In the genomic region with DNA sequence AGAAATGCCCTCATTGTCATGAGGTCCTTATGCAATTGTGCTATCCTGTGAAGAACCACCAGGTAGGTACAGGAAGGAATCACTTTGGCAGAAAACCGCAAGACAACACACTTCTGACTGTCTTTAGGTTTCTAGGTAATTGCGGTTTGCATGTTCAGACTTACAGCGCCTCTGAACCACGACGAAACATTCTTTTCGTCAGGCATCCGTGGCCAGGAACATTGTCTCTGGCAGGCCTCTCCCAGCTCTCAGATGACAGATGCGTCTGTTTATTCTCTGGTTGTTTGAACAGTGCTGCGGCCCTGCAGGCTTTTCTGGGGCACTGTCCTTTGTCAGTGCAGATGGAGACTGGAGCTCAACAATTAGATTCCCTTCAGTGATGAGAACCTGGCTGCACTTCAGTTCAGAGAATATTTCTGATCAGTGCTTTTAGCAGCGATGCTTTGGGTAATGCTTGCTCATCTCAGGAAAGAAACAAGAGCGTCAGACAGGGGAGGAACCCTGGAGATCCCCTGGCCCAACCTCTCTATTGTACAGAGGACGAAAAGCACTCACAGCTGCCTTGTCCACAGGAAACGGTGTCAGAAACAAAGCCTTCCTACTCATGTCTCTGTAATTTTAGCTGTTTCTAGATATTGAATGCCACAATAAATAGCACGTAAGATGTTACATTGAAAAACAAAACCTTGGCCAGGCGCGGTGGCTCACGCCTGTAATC, we compare ENCODE assay signal across 8 cellular contexts.
DNase-seq lines count a peak whose midpoint lies in the region; ATAC-seq and TF ChIP-seq lines count a peak whose summit lies in the region.

No MANE protein-coding gene starts in this region.

- H3K9me3 ChIP-seq in right cardiac atrium (ENCODE audit: control insufficient read depth, low read length) (no peaks in the 10 kb centered on the region), thymus (ENCODE audit: control insufficient read depth) (no peaks in the 10 kb centered on the region)

- H3K9ac ChIP-seq in KMS-11: peak overlapping the region; percentile 54

- intact Hi-C loops in right cardiac atrium (cut with DNase I): no loop called here

- DNase-seq in SHP77 (lab: John Stamatoyannopoulos, UW) (peak; percentile 83 to 85), right cardiac atrium (no peak), occipital lobe (lab: John Stamatoyannopoulos, UW) (no peak), inferior parietal cortex (ENCODE audit: extremely low spot score) (no peak)

- H3K36me3 ChIP-seq in KMS-11 (ENCODE audit: insufficient read depth) (no peaks in the 10 kb centered on the region), thymus (ENCODE audit: control insufficient read depth, insufficient read depth) (no peaks in the 10 kb centered on the region)

- peak overlapping the region; percentile 44; the same call in 1 of the 2 replicates for H3K4me2 ChIP-seq in KMS-11

- WGBS in right cardiac atrium: 36% methylated on average over 17 of the region's 17 CpGs
- 74% methylated on average over 17 of the region's 17 CpGs for WGBS in thymus

- H3K27ac ChIP-seq in KMS-11: peak overlapping the region; percentile 90
- no peak overlapping the region for H3K27ac ChIP-seq in right cardiac atrium (ENCODE audit: low read length)
- peak overlapping the region; percentile 15 for H3K27ac ChIP-seq in thymus (ENCODE audit: low read depth)

- H3K4me3 ChIP-seq in KMS-11 (IDR thresholded peaks at IDR 0.05; ENCODE audit: insufficient read depth, low read depth, low read length) (no peak overlapping the region), right cardiac atrium (ENCODE audit: low read length) (no peak overlapping the region), thymus (ENCODE audit: low read length) (no peak overlapping the region)

- H2AFZ ChIP-seq in KMS-11 (ENCODE audit: low read depth): peak overlapping the region; percentile 15; the same call in 1 of the 2 replicates

- ATAC-seq in right cardiac atrium (peak; percentile 34 to 57), HG03457 (IDR thresholded peaks at IDR 0.05; ENCODE audit: unreplicated experiment) (no peak), HG03520 (IDR thresholded peaks at IDR 0.05; ENCODE audit: unreplicated experiment) (no peak)

- no peak for TF ChIP-seq CTCF in KMS-11 (conservative IDR thresholded peaks at IDR 0.05; ENCODE audit: low read depth, low read length)

- H3K27me3 ChIP-seq in KMS-11 (ENCODE audit: insufficient read depth, low read depth) (no peaks in the 10 kb centered on the region), right cardiac atrium (ENCODE audit: control insufficient read depth, insufficient read depth) (no peaks in the 10 kb centered on the region), thymus (ENCODE audit: control insufficient read depth, insufficient read depth) (no peaks in the 10 kb centered on the region)

- no peaks in the 10 kb centered on the region for H4K20me1 ChIP-seq in KMS-11 (ENCODE audit: insufficient read depth)

- peaks cover 22% of the 10 kb centered on the region for H3K4me1 ChIP-seq in KMS-11 (ENCODE audit: low read depth, poor library complexity, severe bottlenecking)
- no peaks in the 10 kb centered on the region for H3K4me1 ChIP-seq in right cardiac atrium (ENCODE audit: control insufficient read depth, insufficient read depth, low read length)
- no peaks in the 10 kb centered on the region for H3K4me1 ChIP-seq in thymus (ENCODE audit: control insufficient read depth, insufficient read depth, low read length)

- H3K79me2 ChIP-seq in KMS-11 (ENCODE audit: insufficient read depth, low read depth): no peaks in the 10 kb centered on the region

Comparison
In these comparisons a context has a peak if more than half of its experiments do, and no peak if none do; other contexts are left out.
1. DNase-seq: peak in SHP77 (2 of 2); none in right cardiac atrium (0 of 3), occipital lobe (single experiment) and inferior parietal cortex (single experiment).
2. ATAC-seq: peak in right cardiac atrium (2 of 2); none in HG03457 (single experiment) and HG03520 (single experiment).